ENCODE assay signal across 13 cellular contexts in genomic region chr6:158686311-158686710, GRCh38. TPM values are rescaled to one million over a fixed set of nuclear protein-coding genes. Genes with fewer than 3 reads are reported as not detected.
A peak's percentile ranks its signal among the peaks of the same experiment; 100 is the strongest.
DNase-seq lines count a peak whose midpoint lies in the region; ATAC-seq and TF ChIP-seq lines count a peak whose summit lies in the region.
"Had no signal": no experiment of that assay in that cellular context is flagged by ENCODE, and none has a peak within 500 bp of the region (broad histone marks: within the 10 kb centered on the region; RNA-seq: fewer than 3 reads in every experiment).

No MANE protein-coding gene starts in this region.

- H2BK5ac ChIP-seq in neuronal stem cell (ENCODE audit: low read length) = no peak overlapping the region

- no peak overlapping the region for H2BK15ac ChIP-seq in neuronal stem cell (ENCODE audit: low read length)

- no peaks in the 10 kb centered on the region for H3K27me3 ChIP-seq in CD4-positive, alpha-beta T cell (ENCODE audit: control insufficient read depth, insufficient read depth, low read length)
- H3K27me3 ChIP-seq in naive thymus-derived CD4-positive, alpha-beta T cell (ENCODE audit: control insufficient read depth in 2 of 2, insufficient read depth in 2 of 2, low read length in 2 of 2) = no peaks in the 10 kb centered on the region
- peaks cover 0 to 10% (median 0%) of the 10 kb centered on the region in 3 experiments for H3K27me3 ChIP-seq in neuronal stem cell (ENCODE audit: control insufficient read depth in 3 of 3, insufficient read depth in 3 of 3, low read depth in 1 of 3, low read length in 3 of 3)
- H3K27me3 ChIP-seq: colonic mucosa had no signal

- no peak overlapping the region for H4K91ac ChIP-seq in neuronal stem cell (ENCODE audit: low read depth, low read length, poor library complexity)

- H3K14ac ChIP-seq in neuronal stem cell (ENCODE audit: low read length) = no peak overlapping the region

- peaks cover 53% of the 10 kb centered on the region for H3K36me3 Mint-ChIP-seq in CD4-positive, alpha-beta T cell (ENCODE audit: low read depth)
- H3K36me3 Mint-ChIP-seq in IgD-negative memory B cell = no peaks in the 10 kb centered on the region
- H3K36me3 Mint-ChIP-seq in activated naive CD8-positive, alpha-beta T cell = peaks cover 16% of the 10 kb centered on the region
- H3K36me3 Mint-ChIP-seq in naive thymus-derived CD4-positive, alpha-beta T cell = peaks cover 8 to 49% (median 18%) of the 10 kb centered on the region in 5 donors

- H3K4me1 Mint-ChIP-seq in CD4-positive, alpha-beta T cell (ENCODE audit: low read depth) = peaks cover 51% of the 10 kb centered on the region
- H3K4me1 Mint-ChIP-seq in IgD-negative memory B cell = peaks cover 25 to 28% (median 27%) of the 10 kb centered on the region in 3 donors
- H3K4me1 Mint-ChIP-seq in activated naive CD8-positive, alpha-beta T cell (ENCODE audit: low read depth) = peaks cover 63% of the 10 kb centered on the region
- peaks cover 35 to 77% (median 68%) of the 10 kb centered on the region in 7 donors for H3K4me1 Mint-ChIP-seq in naive thymus-derived CD4-positive, alpha-beta T cell

- intact Hi-C loops in CD4-positive, alpha-beta T cell (cut with DNase I, micrococcal nuclease) = no loop called here
- intact Hi-C loops in naive thymus-derived CD4-positive, alpha-beta T cell (cut with micrococcal nuclease) = loop anchor here (1.0 to 5.0 kb wide), 4 partner anchors 124 to 1306 kb away; partner anchors contain the start of genes TMEM181 (in 1 of the 2) and ZDHHC14 (in 1 of the 2)

- no peak overlapping the region for H3K4ac ChIP-seq in neuronal stem cell (ENCODE audit: low read length)

- no peaks in the 10 kb centered on the region for H3K79me1 ChIP-seq in neuronal stem cell (ENCODE audit: low read depth, low read length)

- TF ChIP-seq CTCF in CD4-positive, alpha-beta T cell (IDR thresholded peaks at IDR 0.05) = no peak
- TF ChIP-seq CTCF in GM10248 (IDR thresholded peaks at IDR 0.05; ENCODE audit: control extremely low read depth, extremely low read depth, low read depth, missing control alignments) = no peak

- H3K36me3 ChIP-seq in naive thymus-derived CD4-positive, alpha-beta T cell (ENCODE audit: control insufficient read depth in 2 of 3, insufficient read depth in 3 of 3, low read length in 3 of 3) = peaks cover 0 to 16% (median 4%) of the 10 kb centered on the region in 3 experiments
- H3K36me3 ChIP-seq in neuronal stem cell (replicated peaks in 1 of 2; ENCODE audit: control insufficient read depth in 2 of 2, insufficient read depth in 2 of 2, low read length in 2 of 2) = peaks cover 0 to 2% of the 10 kb centered on the region in 2 donors
- H3K36me3 ChIP-seq: colonic mucosa had no signal

- no peak overlapping the region for H3K18ac ChIP-seq in neuronal stem cell (ENCODE audit: low read length)

- peak overlapping the region; percentile 13 for H3K4me3 ChIP-seq in naive thymus-derived CD4-positive, alpha-beta T cell (ENCODE audit: low read length)
- H3K4me3 ChIP-seq in neuronal stem cell (ENCODE audit: low read length in 2 of 2) = no peak overlapping the region
- H3K4me3 ChIP-seq: colonic mucosa had no signal

- H2BK120ac ChIP-seq in neuronal stem cell (ENCODE audit: low read depth, low read length) = no peak overlapping the region

- no peaks in the 10 kb centered on the region for H3K9me3 ChIP-seq in CD4-positive, alpha-beta T cell (ENCODE audit: control insufficient read depth, low read length)
- H3K9me3 ChIP-seq in naive thymus-derived CD4-positive, alpha-beta T cell (ENCODE audit: control insufficient read depth in 2 of 3, low read length in 3 of 3) = no peaks in the 10 kb centered on the region
- no peaks in the 10 kb centered on the region for H3K9me3 ChIP-seq in neuronal stem cell (replicated peaks in 1 of 2; ENCODE audit: control insufficient read depth in 2 of 2, insufficient read depth in 1 of 2, low read depth in 1 of 2, low read length in 2 of 2)
- H3K9me3 ChIP-seq: colonic mucosa had no signal

- H3K4me3 Mint-ChIP-seq in CD4-positive, alpha-beta T cell = peak overlapping the region; percentile 22
- peak overlapping the region in 1 of 4 donors; percentile 34 for H3K4me3 Mint-ChIP-seq in IgD-negative memory B cell
- H3K4me3 Mint-ChIP-seq in activated naive CD8-positive, alpha-beta T cell = peak overlapping the region; percentile 33
- peak overlapping the region; percentile 66 to 91 (median 79) for H3K4me3 Mint-ChIP-seq in naive thymus-derived CD4-positive, alpha-beta T cell
- H3K4me3 Mint-ChIP-seq: HFFc6 had no signal

- peak overlapping the region; percentile 52 for H3K27ac ChIP-seq in CD4-positive, alpha-beta T cell (ENCODE audit: low read depth, low read length)
- peak overlapping the region; percentile 82 for H3K27ac ChIP-seq in naive thymus-derived CD4-positive, alpha-beta T cell (ENCODE audit: low read depth, low read length)
- H3K27ac ChIP-seq in neuronal stem cell (replicated peaks; ENCODE audit: low read length) = no peak overlapping the region
- H3K27ac ChIP-seq: colonic mucosa had no signal

- no peak overlapping the region for H3K9ac ChIP-seq in neuronal stem cell (ENCODE audit: low read depth, low read length, poor library complexity)

- no peak for ATAC-seq in CD4-positive, alpha-beta T cell (ENCODE audit: poor library complexity)
- ATAC-seq in naive thymus-derived CD4-positive, alpha-beta T cell = no peak

- DNase-seq in CD4-positive, alpha-beta T cell = no peak
- DNase-seq in naive thymus-derived CD4-positive, alpha-beta T cell = no peak
- no peak for DNase-seq in GM10248 (ENCODE audit: extremely low spot score)
- DNase-seq in NCI-H748 (lab: John Stamatoyannopoulos, UW; ENCODE audit: unreplicated experiment) = no peak
- DNase-seq in C1 segment of cervical spinal cord (lab: John Stamatoyannopoulos, UW) = no peak
- no peak for DNase-seq in neuronal stem cell (ENCODE audit: low spot score)
- DNase-seq: glutamatergic neuron, HFFc6, mammary epithelial cell, T1000 had no signal

- H2AK5ac ChIP-seq in neuronal stem cell (ENCODE audit: low read depth, low read length) = no peak overlapping the region

- no peak overlapping the region for H2BK12ac ChIP-seq in neuronal stem cell (ENCODE audit: low read length)

- H3K23ac ChIP-seq in neuronal stem cell (ENCODE audit: low read depth, low read length, poor library complexity) = no peak overlapping the region

- H3K9me3 Mint-ChIP-seq in CD4-positive, alpha-beta T cell = no peaks in the 10 kb centered on the region
- H3K9me3 Mint-ChIP-seq in IgD-negative memory B cell = no peaks in the 10 kb centered on the region
- H3K9me3 Mint-ChIP-seq in activated naive CD8-positive, alpha-beta T cell (ENCODE audit: low read depth) = no peaks in the 10 kb centered on the region
- peaks cover 0 to 5% (median 0%) of the 10 kb centered on the region in 11 donors for H3K9me3 Mint-ChIP-seq in naive thymus-derived CD4-positive, alpha-beta T cell
- H3K9me3 Mint-ChIP-seq: HFFc6 had no signal

- CTCF ChIA-PET in CD4-positive, alpha-beta T cell (lab: Charles Lee) = no interaction called here
- CTCF ChIA-PET in naive thymus-derived CD4-positive, alpha-beta T cell (lab: Charles Lee) = interaction anchor here (0.6 to 6.1 kb wide), 5 partner anchors 11 to 507 kb away, joined by 3 to 107 read pairs (median 3); no protein-coding TSS in a partner anchor
- CTCF ChIA-PET in GM10248 (lab: Yijun Ruan, JAX) = interaction anchor here (1.0 to 3.9 kb wide), 2 partner anchors 26 to 40 kb away, joined by 4 to 18 read pairs; no protein-coding TSS in a partner anchor

- no peaks in the 10 kb centered on the region for H3K27me3 Mint-ChIP-seq in CD4-positive, alpha-beta T cell
- no peaks in the 10 kb centered on the region for H3K27me3 Mint-ChIP-seq in IgD-negative memory B cell
- H3K27me3 Mint-ChIP-seq in activated naive CD8-positive, alpha-beta T cell = no peaks in the 10 kb centered on the region
- no peaks in the 10 kb centered on the region for H3K27me3 Mint-ChIP-seq in naive thymus-derived CD4-positive, alpha-beta T cell

- H4K8ac ChIP-seq in neuronal stem cell (ENCODE audit: low read depth, low read length) = no peak overlapping the region

- peaks cover 28 to 49% of the 10 kb centered on the region in 2 donors for H3K4me1 ChIP-seq in naive thymus-derived CD4-positive, alpha-beta T cell (ENCODE audit: control insufficient read depth in 2 of 2, insufficient read depth in 2 of 2, low read length in 2 of 2)
- H3K4me1 ChIP-seq in neuronal stem cell (ENCODE audit: control insufficient read depth in 2 of 2, insufficient read depth in 1 of 2, low read depth in 1 of 2, low read length in 2 of 2) = no peaks in the 10 kb centered on the region
- H3K4me1 ChIP-seq: colonic mucosa had no signal

- WGBS in neuronal stem cell (ENCODE audit: extremely low coverage in 2 of 2, insufficient read length in 2 of 2, insufficient replicate concordance in 1 of 2), 2 donors = no CpG with 5 or more reads among the region's 4 CpGs

- no peak overlapping the region for H3K4me2 ChIP-seq in neuronal stem cell (ENCODE audit: insufficient read depth, low read length, poor library complexity, severe bottlenecking)

- H2AFZ ChIP-seq in neuronal stem cell (ENCODE audit: low read length) = no peak overlapping the region

- peak overlapping the region; percentile 95 for H3K27ac Mint-ChIP-seq in CD4-positive, alpha-beta T cell
- peak overlapping the region; percentile 86 to 95 (median 93) for H3K27ac Mint-ChIP-seq in IgD-negative memory B cell
- peak overlapping the region; percentile 84 for H3K27ac Mint-ChIP-seq in activated naive CD8-positive, alpha-beta T cell
- peak overlapping the region; percentile 88 to 100 (median 98) for H3K27ac Mint-ChIP-seq in naive thymus-derived CD4-positive, alpha-beta T cell
- H3K27ac Mint-ChIP-seq: HFFc6 had no signal

- POLR2A ChIA-PET in CD4-positive, alpha-beta T cell (lab: Charles Lee) = interaction anchor here (2.0 to 3.0 kb wide), 2 partner anchors 24 to 43 kb away, joined by 9 to 11 read pairs; partner anchors contain the start of gene DYNLT1
- POLR2A ChIA-PET in naive thymus-derived CD4-positive, alpha-beta T cell (lab: Charles Lee) = interaction anchor here (1.0 to 3.5 kb wide), 5 partner anchors 23 to 167 kb away, joined by 3 to 14 read pairs (median 5); no protein-coding TSS in a partner anchor
- POLR2A ChIA-PET in GM10248 (lab: Yijun Ruan, JAX) = no interaction called here

RNA-seq across cellular contexts. Expression of gene SYTL3, which starts 36.5 kb away (rescaled TPM):
- total RNA-seq in CD4-positive, alpha-beta T cell = 10 to 100 TPM; 41.2 to 42.7 TPM
- polyA plus RNA-seq in IgD-negative memory B cell = 1.8 TPM
- 10 to 100 TPM; 25.8 to 67.0 (median 31.1) TPM for total RNA-seq in naive thymus-derived CD4-positive, alpha-beta T cell
- polyA plus RNA-seq in naive thymus-derived CD4-positive, alpha-beta T cell = 10 to 100 TPM; 13.4 to 27.3 TPM
- 0.50 TPM for polyA plus RNA-seq in neuronal stem cell (2013, experiment 1 of 2)
- polyA plus RNA-seq in neuronal stem cell (2013, experiment 2 of 2) = 0.43 TPM

RNA-seq across cellular contexts. Expression of gene DYNLT1, which starts 41.8 kb away (rescaled TPM):
- 100 to 1,000 TPM; 170 to 182 TPM for total RNA-seq in CD4-positive, alpha-beta T cell
- 48.6 TPM for polyA plus RNA-seq in IgD-negative memory B cell
- total RNA-seq in naive thymus-derived CD4-positive, alpha-beta T cell = 100 to 1,000 TPM in 2 of 5 experiments, 10 to 100 TPM in 3; 66.4 to 122 (median 75.9) TPM
- 10 to 100 TPM; 81.6 to 95.6 TPM for polyA plus RNA-seq in naive thymus-derived CD4-positive, alpha-beta T cell
- 158 TPM for polyA plus RNA-seq in neuronal stem cell (2013, experiment 1 of 2)
- polyA plus RNA-seq in neuronal stem cell (2013, experiment 2 of 2) = 158 TPM

Comparison
In these comparisons a context has a peak if more than half of its experiments do, and no peak if none do; other contexts are left out.
1. intact Hi-C loops: an anchor here in naive thymus-derived CD4-positive, alpha-beta T cell (1.0 to 5.0 kb wide); none called in CD4-positive, alpha-beta T cell.